ENCODE assay signal across 8 cellular contexts in genomic region chr19:5949792-5950305, GRCh38. TPM values are rescaled to one million over a fixed set of nuclear protein-coding genes. Genes with fewer than 3 reads are reported as not detected.
DNase-seq lines count a peak whose midpoint lies in the region; ATAC-seq and TF ChIP-seq lines count a peak whose summit lies in the region.

No MANE protein-coding gene starts in this region.

- H3K9me3 Mint-ChIP-seq in activated naive CD8-positive, alpha-beta T cell (ENCODE audit: low read depth): no peaks in the 10 kb centered on the region
- H3K9me3 Mint-ChIP-seq in natural killer cell treated with Interleukin-12 subunit alpha and Interleukin-12 subunit beta and Interleukin-15 and Interleukin-18, amount 100 ng/mL, for 72 hours: no peaks in the 10 kb centered on the region

- peaks cover 92% of the 10 kb centered on the region for H3K4me1 Mint-ChIP-seq in activated naive CD8-positive, alpha-beta T cell (ENCODE audit: low read depth)
- H3K4me1 Mint-ChIP-seq in natural killer cell treated with Interleukin-12 subunit alpha and Interleukin-12 subunit beta and Interleukin-15 and Interleukin-18, amount 100 ng/mL, for 72 hours (ENCODE audit: low read depth in 2 of 2): peaks cover 66 to 67% of the 10 kb centered on the region in 2 donors

- peak overlapping the region; percentile 77 for H3K4me3 Mint-ChIP-seq in activated naive CD8-positive, alpha-beta T cell
- H3K4me3 Mint-ChIP-seq in natural killer cell treated with Interleukin-12 subunit alpha and Interleukin-12 subunit beta and Interleukin-15 and Interleukin-18, amount 100 ng/mL, for 72 hours: no peak overlapping the region

- ATAC-seq in natural killer cell treated with Interleukin-12 subunit alpha and Interleukin-12 subunit beta and Interleukin-15 and Interleukin-18, amount 100 ng/mL, for 72 hours: no peak
- ATAC-seq in GM19035 (IDR thresholded peaks at IDR 0.05; ENCODE audit: unreplicated experiment) (no peak), SK-N-SH treated with all-trans-retinoic acid at 6 μM for 48 hours (no peak)

- peaks cover 13% of the 10 kb centered on the region for H3K36me3 Mint-ChIP-seq in activated naive CD8-positive, alpha-beta T cell
- peaks cover 5% of the 10 kb centered on the region for H3K36me3 Mint-ChIP-seq in natural killer cell treated with Interleukin-12 subunit alpha and Interleukin-12 subunit beta and Interleukin-15 and Interleukin-18, amount 100 ng/mL, for 72 hours

- POLR2A ChIA-PET in GM10248 (lab: Yijun Ruan, JAX): no interaction called here

- TF ChIP-seq CTCF in GM10248 (IDR thresholded peaks at IDR 0.05; ENCODE audit: control extremely low read depth, extremely low read depth, low read depth, missing control alignments): no peak

- no peaks in the 10 kb centered on the region for H3K27me3 Mint-ChIP-seq in activated naive CD8-positive, alpha-beta T cell
- H3K27me3 Mint-ChIP-seq in natural killer cell treated with Interleukin-12 subunit alpha and Interleukin-12 subunit beta and Interleukin-15 and Interleukin-18, amount 100 ng/mL, for 72 hours: no peaks in the 10 kb centered on the region

- H3K27ac Mint-ChIP-seq in activated naive CD8-positive, alpha-beta T cell: peak overlapping the region; percentile 79
- peak overlapping the region; percentile 58 to 77 for H3K27ac Mint-ChIP-seq in natural killer cell treated with Interleukin-12 subunit alpha and Interleukin-12 subunit beta and Interleukin-15 and Interleukin-18, amount 100 ng/mL, for 72 hours

- CTCF ChIA-PET in GM10248 (lab: Yijun Ruan, JAX): interaction anchor here (0.9 to 12.0 kb wide), 2 partner anchors 11 to 17 kb away, joined by 3 to 88 read pairs; no protein-coding TSS in a partner anchor

- DNase-seq in DMS153 treated with DMSO at 0.1 percent for 48 hours (lab: John Stamatoyannopoulos, UW; ENCODE audit: unreplicated experiment): peak; percentile 79
- DNase-seq in SHP77 (lab: John Stamatoyannopoulos, UW): peak; percentile 64 to 68
- DNase-seq in natural killer cell treated with Interleukin-12 subunit alpha and Interleukin-12 subunit beta and Interleukin-15 and Interleukin-18, amount 100 ng/mL, for 72 hours (ENCODE audit: low spot score): no peak
- DNase-seq in GM10248 (ENCODE audit: extremely low spot score): no peak
- no peak for DNase-seq in NK-92 (lab: John Stamatoyannopoulos, UW; ENCODE audit: unreplicated experiment)

TF ChIP-seq in SK-N-SH treated with all-trans-retinoic acid at 6 μM for 48 hours, 23 proteins besides CTCF, POLR2A, EP300 and RAD21:
- no peak for TF ChIP-seq ESRRG (CRISPR knock-in tag; IDR thresholded peaks at IDR 0.05)
- no peak for TF ChIP-seq ZFP30 (CRISPR knock-in tag; IDR thresholded peaks at IDR 0.05)
- TF ChIP-seq TCF4 (CRISPR knock-in tag; IDR thresholded peaks at IDR 0.05; ENCODE audit: borderline replicate concordance): no peak
- TF ChIP-seq ZC3H10 (CRISPR knock-in tag; IDR thresholded peaks at IDR 0.05): no peak
- TF ChIP-seq ARNTL (CRISPR knock-in tag; IDR thresholded peaks at IDR 0.05; ENCODE audit: borderline replicate concordance, low read depth): no peak
- no peak for TF ChIP-seq ZFP3 (CRISPR knock-in tag; IDR thresholded peaks at IDR 0.05)
- no peak for TF ChIP-seq ZNF565 (CRISPR knock-in tag; conservative IDR thresholded peaks at IDR 0.05; ENCODE audit: low read depth)
- no peak for TF ChIP-seq SNAI2 (CRISPR knock-in tag; IDR thresholded peaks at IDR 0.05)
- TF ChIP-seq, protein P1, sequence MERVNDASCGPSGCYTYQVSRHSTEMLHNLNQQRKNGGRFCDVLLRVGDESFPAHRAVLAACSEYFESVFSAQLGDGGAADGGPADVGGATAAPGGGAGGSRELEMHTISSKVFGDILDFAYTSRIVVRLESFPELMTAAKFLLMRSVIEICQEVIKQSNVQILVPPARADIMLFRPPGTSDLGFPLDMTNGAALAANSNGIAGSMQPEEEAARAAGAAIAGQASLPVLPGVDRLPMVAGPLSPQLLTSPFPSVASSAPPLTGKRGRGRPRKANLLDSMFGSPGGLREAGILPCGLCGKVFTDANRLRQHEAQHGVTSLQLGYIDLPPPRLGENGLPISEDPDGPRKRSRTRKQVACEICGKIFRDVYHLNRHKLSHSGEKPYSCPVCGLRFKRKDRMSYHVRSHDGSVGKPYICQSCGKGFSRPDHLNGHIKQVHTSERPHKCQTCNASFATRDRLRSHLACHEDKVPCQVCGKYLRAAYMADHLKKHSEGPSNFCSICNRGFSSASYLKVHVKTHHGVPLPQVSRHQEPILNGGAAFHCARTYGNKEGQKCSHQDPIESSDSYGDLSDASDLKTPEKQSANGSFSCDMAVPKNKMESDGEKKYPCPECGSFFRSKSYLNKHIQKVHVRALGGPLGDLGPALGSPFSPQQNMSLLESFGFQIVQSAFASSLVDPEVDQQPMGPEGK (CRISPR knock-in tag; IDR thresholded peaks at IDR 0.05; ENCODE audit: borderline replicate concordance): no peak
- TF ChIP-seq ISL1 (CRISPR knock-in tag; IDR thresholded peaks at IDR 0.05): no peak
- no peak for TF ChIP-seq CSDC2 (CRISPR knock-in tag; IDR thresholded peaks at IDR 0.05)
- no peak for TF ChIP-seq POU6F1 (CRISPR knock-in tag; IDR thresholded peaks at IDR 0.05; ENCODE audit: borderline replicate concordance, low read depth)

RNA-seq across cellular contexts. Expression of gene RANBP3, which starts 28.1 kb away (rescaled TPM):
- total RNA-seq in natural killer cell treated with Interleukin-12 subunit alpha and Interleukin-12 subunit beta and Interleukin-15 and Interleukin-18, amount 100 ng/mL, for 72 hours: 100 to 1,000 TPM in 1 of 2 donors, 10 to 100 TPM in 1; 96.5 to 119 TPM

RNA-seq across cellular contexts. Expression of gene CAPS, which starts 35.8 kb away (rescaled TPM):
- 1 to 10 TPM; 7.6 to 8.6 TPM for total RNA-seq in natural killer cell treated with Interleukin-12 subunit alpha and Interleukin-12 subunit beta and Interleukin-15 and Interleukin-18, amount 100 ng/mL, for 72 hours

RNA-seq across cellular contexts. Expression of gene VMAC, which starts 45.2 kb away (rescaled TPM):
- total RNA-seq in natural killer cell treated with Interleukin-12 subunit alpha and Interleukin-12 subunit beta and Interleukin-15 and Interleukin-18, amount 100 ng/mL, for 72 hours: 1 to 10 TPM; 4.4 to 6.7 TPM

RNA-seq across cellular contexts. Expression of gene NDUFA11, which starts 46.3 kb away (rescaled TPM):
- 100 to 1,000 TPM; 170 to 189 TPM for total RNA-seq in natural killer cell treated with Interleukin-12 subunit alpha and Interleukin-12 subunit beta and Interleukin-15 and Interleukin-18, amount 100 ng/mL, for 72 hours

Comparison
In these comparisons a context has a peak if more than half of its experiments do, and no peak if none do; other contexts are left out.
1. DNase-seq: peak in DMS153 treated with DMSO at 0.1 percent for 48 hours (single experiment) and SHP77 (2 of 2); none in natural killer cell treated with Interleukin-12 subunit alpha and Interleukin-12 subunit beta and Interleukin-15 and Interleukin-18, amount 100 ng/mL, for 72 hours (single experiment), GM10248 (single experiment) and NK-92 (single experiment).